27 cellular contexts compared by ENCODE assay signal in the genomic region with DNA sequence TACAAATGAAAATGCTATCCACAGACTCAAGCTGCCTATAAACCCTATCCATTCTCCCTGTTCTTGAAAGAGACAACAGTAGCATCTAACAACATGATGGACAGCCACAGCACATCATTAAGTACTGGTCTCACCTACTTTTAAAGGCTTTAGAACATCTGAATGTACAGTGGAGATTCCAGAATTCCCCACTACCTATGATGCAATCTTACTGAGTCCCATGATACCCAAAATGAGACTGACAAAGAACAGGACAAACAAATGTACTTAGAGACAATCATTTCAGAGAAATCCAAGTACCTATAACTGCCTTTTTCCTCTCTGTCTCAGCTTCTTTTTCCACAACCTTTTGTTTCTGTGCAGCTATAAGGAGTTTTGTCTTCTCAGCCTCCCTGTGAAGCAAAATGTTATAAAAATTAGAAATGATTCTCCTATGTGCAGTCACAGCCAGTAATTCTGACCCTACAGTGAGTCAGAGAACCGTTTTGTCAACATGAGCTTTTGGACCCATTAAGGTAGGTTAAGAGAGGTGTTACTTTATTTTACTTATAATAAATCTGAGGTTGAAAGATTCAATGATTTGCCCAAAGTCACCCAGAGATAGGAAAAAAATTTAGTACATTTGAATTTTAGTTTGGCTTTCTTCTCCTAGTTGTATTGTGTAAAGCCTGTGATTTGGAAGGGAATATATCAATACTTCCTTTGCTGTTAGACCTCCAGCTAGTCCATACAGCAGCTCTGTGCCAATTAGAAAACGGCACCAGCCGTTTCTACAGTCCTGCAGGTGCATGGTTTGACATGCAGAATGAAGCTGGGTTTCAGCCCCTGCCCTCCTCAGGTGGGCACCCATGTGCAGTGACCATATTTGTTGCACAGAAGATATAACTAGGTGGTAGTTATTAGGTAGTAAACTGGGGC. TPM values are rescaled to one million over a fixed set of nuclear protein-coding genes. Genes with fewer than 3 reads are reported as not detected.
A peak's percentile ranks its signal among the peaks of the same experiment; 100 is the strongest.
DNase-seq lines count a peak whose midpoint lies in the region; ATAC-seq, FAIRE-seq and TF ChIP-seq lines count a peak whose summit lies in the region.
"Had no signal": no experiment of that assay in that cellular context is flagged by ENCODE, and none has a peak within 500 bp of the region (broad histone marks: within the 10 kb centered on the region; RNA-seq: fewer than 3 reads in every experiment).

No MANE protein-coding gene starts in this region.

- peak; percentile 77 for FAIRE-seq in D721Med (lab: Jason Lieb, UNC)
- FAIRE-seq: colon, endometrium, HTR-8/SVneo had no signal

- TF ChIP-seq RAD21 in liver (IDR thresholded peaks at IDR 0.05) = peak in 1 of 2 donors; percentile 2

- H3K27me3 ChIP-seq in liver (ENCODE audit: control insufficient read depth in 4 of 4, insufficient read depth in 4 of 4, low read length in 3 of 4) = no peaks in the 10 kb centered on the region
- H3K27me3 ChIP-seq: foreskin keratinocyte, thyroid gland had no signal

- no peak overlapping the region for H3K9ac ChIP-seq in liver (ENCODE audit: low read depth in 1 of 2, low read length in 2 of 2)

- in situ Hi-C loops in G401 (cut with HindIII; ENCODE audit: low sequenced_read_pairs) = no loop called here

- no peak overlapping the region for H3K4me3 ChIP-seq in liver (ENCODE audit: low read depth in 1 of 3, low read length in 3 of 3)
- H3K4me3 ChIP-seq: GM12878, thyroid gland had no signal

- peak overlapping the region; percentile 35 for H3K27ac ChIP-seq in epithelial cell of prostate
- peak overlapping the region; percentile 68 to 76 for H3K27ac ChIP-seq in liver (ENCODE audit: low read depth in 1 of 2, low read length in 2 of 2)
- H3K27ac ChIP-seq: foreskin keratinocyte, thyroid gland had no signal

- no peaks in the 10 kb centered on the region for H3K9me3 ChIP-seq in liver (ENCODE audit: control insufficient read depth in 4 of 4, low read length in 3 of 4)
- H3K9me3 ChIP-seq: thyroid gland had no signal

- ATAC-seq in HG02610 (IDR thresholded peaks at IDR 0.05; ENCODE audit: unreplicated experiment) (peak; percentile 56), GM21576 (IDR thresholded peaks at IDR 0.05; ENCODE audit: unreplicated experiment) (no peak)
- ATAC-seq: activated CD8-positive, alpha-beta T cell treated with anti-CD3 and anti-CD28 coated beads, Interleukin-2, amount 10 ng/mL, durations not matched to agents 7 days and 5 days; foreskin keratinocyte; GM12878; HCT116; Panc1; stimulated activated naive B cell treated with anti-CD40 and anti-IgM and Interleukin-4, amounts not matched to agents 10 μg/mL and 1 μg/mL and 100 μg/mL, for 72 hours; T-helper 17 cell had no signal

- peaks cover 3 to 29% (median 6%) of the 10 kb centered on the region in 4 donors for H3K36me3 ChIP-seq in liver (ENCODE audit: control insufficient read depth in 4 of 4, insufficient read depth in 3 of 4, low read depth in 1 of 4, low read length in 3 of 4)
- H3K36me3 ChIP-seq: thyroid gland had no signal

- H3K4me1 ChIP-seq in liver (ENCODE audit: control insufficient read depth in 4 of 4, insufficient read depth in 4 of 4, low read length in 3 of 4) = peaks cover 4 to 13% (median 9%) of the 10 kb centered on the region in 4 donors
- H3K4me1 ChIP-seq: foreskin keratinocyte had no signal

- no peak for TF ChIP-seq CTCF in D721Med (IDR thresholded peaks at IDR 0.05; ENCODE audit: insufficient read depth, missing control alignments)
- TF ChIP-seq CTCF in liver (IDR thresholded peaks at IDR 0.05; ENCODE audit: low read depth, low read length, missing input control) = no peak

- DNase-seq in D721Med (ENCODE audit: insufficient read length, low spot score) = no peak
- DNase-seq in epithelial cell of prostate (ENCODE audit: low read depth, low spot score) = no peak
- no peak for DNase-seq in AML-193 (lab: John Stamatoyannopoulos, UW)
- no peak for DNase-seq in activated naive CD4-positive, alpha-beta T cell treated with anti-CD3 and anti-CD28 coated beads, Interleukin-2, amount 50 U/mL, for 16 hours
- no peak for DNase-seq in G401 (ENCODE audit: low spot score)
- DNase-seq: activated CD8-positive, alpha-beta T cell treated with anti-CD3 and anti-CD28 coated beads, Interleukin-2, amount 10 ng/mL, durations not matched to agents 7 days and 5 days; activated T-cell treated with anti-CD3 and anti-CD28 coated beads, Interleukin-2, amount 50 U/mL, for 1 hour; CD4-positive, alpha-beta T cell; foreskin keratinocyte; hypothalamus; Kasumi-1; NCI-H1092; NCI-H1930; NCI-H446; stimulated activated CD4-positive, alpha-beta T cell treated with anti-CD3 and anti-CD28 coated beads, Interleukin-1b, Interleukin-23, amount 100 ng/mL, for 48 hours; stimulated activated naive B cell treated with anti-CD40 and anti-IgM and Interleukin-4, amounts not matched to agents 10 μg/mL and 1 μg/mL and 100 μg/mL, for 72 hours; T-helper 17 cell; thyroid gland had no signal

- 36% methylated on average over 3 of the region's 3 CpGs for WGBS in liver

TF ChIP-seq in liver, 16 proteins besides CTCF, POLR2A, EP300 and RAD21:
- TF ChIP-seq HNF4A (conservative IDR thresholded peaks at IDR 0.05) (peak; percentile 71 to 78), EGR1 (IDR thresholded peaks at IDR 0.05; ENCODE audit: low read depth in 2 of 2) (no peak), HNF4G (IDR thresholded peaks at IDR 0.05) (no peak), RXRA (IDR thresholded peaks at IDR 0.05) (no peak), YY1 (IDR thresholded peaks at IDR 0.05) (peak; percentile 34), TAF1 (conservative IDR thresholded peaks at IDR 0.05) (no peak), JUND (IDR thresholded peaks at IDR 0.05) (peak; percentile 76 to 82), GABPA (IDR thresholded peaks at IDR 0.05 in 1 of 2, conservative IDR thresholded peaks at IDR 0.05 in 1 of 2) (no peak), REST (IDR thresholded peaks at IDR 0.05) (no peak), ZBTB33 (IDR thresholded peaks at IDR 0.05) (peak; percentile 24), SP1 (IDR thresholded peaks at IDR 0.05) (peak; percentile 35), NR2F2 (IDR thresholded peaks at IDR 0.05) (no peak), FOXA2 (IDR thresholded peaks at IDR 0.05) (peak; percentile 87), FOXA1 (IDR thresholded peaks at IDR 0.05) (peak; percentile 62)
- TF ChIP-seq, protein P1, sequence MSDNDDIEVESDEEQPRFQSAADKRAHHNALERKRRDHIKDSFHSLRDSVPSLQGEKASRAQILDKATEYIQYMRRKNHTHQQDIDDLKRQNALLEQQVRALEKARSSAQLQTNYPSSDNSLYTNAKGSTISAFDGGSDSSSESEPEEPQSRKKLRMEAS (IDR thresholded peaks at IDR 0.05) = no peak
- TF ChIP-seq, protein P2, sequence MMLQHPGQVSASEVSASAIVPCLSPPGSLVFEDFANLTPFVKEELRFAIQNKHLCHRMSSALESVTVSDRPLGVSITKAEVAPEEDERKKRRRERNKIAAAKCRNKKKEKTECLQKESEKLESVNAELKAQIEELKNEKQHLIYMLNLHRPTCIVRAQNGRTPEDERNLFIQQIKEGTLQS (IDR thresholded peaks at IDR 0.05) = peak; percentile 59

RNA-seq across cellular contexts. Expression of gene ERLIN1, which starts 21.9 kb away (rescaled TPM):
- total RNA-seq in liver = 10 to 100 TPM; 73.9 to 85.4 TPM
- polyA plus RNA-seq in liver = 10 to 100 TPM; 21.7 to 66.2 TPM
- 39.0 TPM in 2 replicates for total RNA-seq in G401 (2014; rRNA removed; shearing (Covaris generic))
